ENCODE assay signal across 10 cellular contexts in genomic region chr1:115654663-115655306, GRCh38. TPM values are rescaled to one million over a fixed set of nuclear protein-coding genes. Genes with fewer than 3 reads are reported as not detected.
DNase-seq lines count a peak whose midpoint lies in the region; ATAC-seq, FAIRE-seq and TF ChIP-seq lines count a peak whose summit lies in the region.
"Had no signal": no experiment of that assay in that cellular context is flagged by ENCODE, and none has a peak within 500 bp of the region (broad histone marks: within the 10 kb centered on the region; RNA-seq: fewer than 3 reads in every experiment).

No MANE protein-coding gene starts in this region.

- TF ChIP-seq POLR2A in K562 (conservative IDR thresholded peaks at IDR 0.05) (no peak), tibial nerve (IDR thresholded peaks at IDR 0.05) (no peak)

- in situ Hi-C loops in K562 (cut with MboI), result no loop called here

- peak overlapping the region; percentile 61 for H3K4me2 ChIP-seq in K562 (ENCODE audit: insufficient read depth, low read length)

- DNase-seq in cardiac muscle cell (ENCODE audit: low read depth in 1 of 2, low spot score in 1 of 2) (peak in 1 of 2 donors; percentile 41), Right ventricle myocardium inferior (ENCODE audit: missing footprints) (no peak), K562 (ENCODE audit: extremely low read depth in 1 of 4, low spot score in 3 of 4) (peak in 2 of 4 experiments; percentile 36 to 40), kidney (no peak), tibial nerve (ENCODE audit: low spot score in 2 of 2) (no peak), GOT3 (lab: John Stamatoyannopoulos, UW) (no peak)
- DNase-seq: activated CD4-positive, alpha-beta memory T cell treated with anti-CD3 and anti-CD28 coated beads, Interleukin-2, amount 10 ng/mL, durations not matched to agents 7 days and 5 days had no signal

- peak overlapping the region; percentile 43 to 62 for H3K9ac ChIP-seq in K562 (ENCODE audit: insufficient read depth in 1 of 2, low read depth in 2 of 2, low read length in 2 of 2)
- no peak overlapping the region for H3K9ac ChIP-seq in kidney (ENCODE audit: low read length in 2 of 2)

- H3K27me3 ChIP-seq in cardiac muscle cell (no peaks in the 10 kb centered on the region), K562 (ENCODE audit: control insufficient read depth in 2 of 2, insufficient read depth in 2 of 2, low read length in 2 of 2) (no peaks in the 10 kb centered on the region), tibial nerve (no peaks in the 10 kb centered on the region)

- TF ChIP-seq EP300 in K562 (IDR thresholded peaks at IDR 0.05; ENCODE audit: low read length) (no peak), tibial nerve (IDR thresholded peaks at IDR 0.05) (no peak)

- peaks cover 67% of the 10 kb centered on the region for H3K79me2 ChIP-seq in K562 (ENCODE audit: control insufficient read depth, insufficient read depth, low read length)

- H3K27ac ChIP-seq in cardiac muscle cell, result peak overlapping the region; percentile 19
- peak overlapping the region; percentile 32 for H3K27ac ChIP-seq in K562 (ENCODE audit: extremely low read depth, low read depth, low read length)
- H3K27ac ChIP-seq in kidney (ENCODE audit: low read depth in 2 of 2, low read length in 2 of 2), result peak overlapping the region; percentile 3 to 32
- no peak overlapping the region for H3K27ac ChIP-seq in tibial nerve

- H3K4me3 ChIP-seq in cardiac muscle cell (no peak overlapping the region), K562 (no peak overlapping the region), kidney (ENCODE audit: low read length in 2 of 2) (no peak overlapping the region), tibial nerve (no peak overlapping the region)

- peaks cover 2% of the 10 kb centered on the region for H3K36me3 ChIP-seq in cardiac muscle cell
- H3K36me3 ChIP-seq in K562 (ENCODE audit: control insufficient read depth, insufficient read depth, low read length), result peaks cover 77% of the 10 kb centered on the region
- peaks cover 0 to 6% of the 10 kb centered on the region in 2 donors for H3K36me3 ChIP-seq in kidney (ENCODE audit: control insufficient read depth in 1 of 2, insufficient read depth in 2 of 2, low read length in 2 of 2)
- H3K36me3 ChIP-seq in tibial nerve, result peaks cover 0 to 29% (median 0%) of the 10 kb centered on the region in 3 donors

- H3K9me1 ChIP-seq in K562 (ENCODE audit: control insufficient read depth, insufficient read depth, low read length), result no peaks in the 10 kb centered on the region

- TF ChIP-seq CTCF in cardiac muscle cell (IDR thresholded peaks at IDR 0.05; ENCODE audit: low read depth, low read length) (no peak), K562 (IDR thresholded peaks at IDR 0.05 in 2 of 3, conservative IDR thresholded peaks at IDR 0.05 in 1 of 3; ENCODE audit: insufficient read depth in 2 of 3, low read depth in 1 of 3, low read length in 3 of 3) (no peak), kidney (IDR thresholded peaks at IDR 0.05; ENCODE audit: borderline replicate concordance, extremely low read depth, insufficient read depth) (no peak), tibial nerve (IDR thresholded peaks at IDR 0.05) (no peak)

- no peak for ATAC-seq in Right ventricle myocardium inferior
- peak; percentile 36 for ATAC-seq in K562
- no peak for ATAC-seq in GM19463 (IDR thresholded peaks at IDR 0.05; ENCODE audit: unreplicated experiment)
- no peak for ATAC-seq in HG03469 (IDR thresholded peaks at IDR 0.05; ENCODE audit: unreplicated experiment)
- ATAC-seq: HCT116 had no signal

- H3K9me3 ChIP-seq in cardiac muscle cell (ENCODE audit: low read depth), result no peaks in the 10 kb centered on the region
- H3K9me3 ChIP-seq in K562 (replicated peaks; ENCODE audit: control insufficient read depth, insufficient read depth, low read depth, low read length), result no peaks in the 10 kb centered on the region
- H3K9me3 ChIP-seq in kidney (ENCODE audit: control insufficient read depth in 1 of 2, low read length in 2 of 2), result no peaks in the 10 kb centered on the region
- H3K9me3 ChIP-seq in tibial nerve, result no peaks in the 10 kb centered on the region

- 40% methylated on average over 14 of the region's 14 CpGs for WGBS in K562 (ENCODE audit: insufficient coverage, low coverage, missing lambda C conversion rate)
- 39 to 46% methylated on average over 14 of the region's 14 CpGs for WGBS in tibial nerve, 2 donors

- H3K4me1 ChIP-seq in cardiac muscle cell (ENCODE audit: low read depth) (peaks cover 35% of the 10 kb centered on the region), K562 (replicated peaks in 1 of 2; ENCODE audit: control insufficient read depth in 2 of 2, insufficient read depth in 2 of 2, low read length in 2 of 2) (peaks cover 32 to 42% of the 10 kb centered on the region in 2 experiments), kidney (ENCODE audit: control insufficient read depth in 1 of 2, insufficient read depth in 1 of 2, low read depth in 1 of 2, low read length in 2 of 2) (peaks cover 3 to 27% of the 10 kb centered on the region in 2 donors), tibial nerve (peaks cover 0 to 23% (median 0%) of the 10 kb centered on the region in 4 donors)

- peak overlapping the region; percentile 51 for H2AFZ ChIP-seq in K562 (ENCODE audit: low read depth, low read length)

- no peak for TF ChIP-seq RAD21 in K562 (CRISPR knock-in tag; conservative IDR thresholded peaks at IDR 0.05 in 1 of 2, IDR thresholded peaks at IDR 0.05 in 1 of 2)

- intact Hi-C loops in Right ventricle myocardium inferior (cut with DNase I) (no loop called here), K562 (cut with micrococcal nuclease) (no loop called here), kidney (cut with DNase I) (no loop called here)

- BruUV-seq in K562 (replicated peaks; lab: Mats Ljungman, UMichigan), result no TSS peak

- CTCF ChIA-PET in K562 (lab: Yijun Ruan, JAX; ENCODE audit: low intra/inter-chr PET ratio), result no interaction called here

- FAIRE-seq in K562 (lab: Jason Lieb, UNC) (no peak), kidney (lab: Jason Lieb, UNC) (no peak)

- POLR2A ChIA-PET in K562 (lab: Yijun Ruan, JAX), result interaction anchor here (0.6 to 3.3 kb wide), 3 partner anchors 13 to 178 kb away, joined by 3 to 16 read pairs (median 8); partner anchors contain the start of gene VANGL1

- no peaks in the 10 kb centered on the region for H4K20me1 ChIP-seq in K562 (replicated peaks; ENCODE audit: control insufficient read depth, insufficient read depth, low read length)

TF ChIP-seq in K562, 482 proteins besides CTCF, POLR2A, EP300 and RAD21 (continues in another document):
- TF ChIP-seq RBM25 (IDR thresholded peaks at IDR 0.05; ENCODE audit: low read depth, low read length, severe bottlenecking), result peak; percentile 49
- TF ChIP-seq C11orf30 (IDR thresholded peaks at IDR 0.05; ENCODE audit: low read depth), result peak; percentile 64; the same call in 1 of the 2 replicates
- TF ChIP-seq ATF3 (IDR thresholded peaks at IDR 0.05), result peak; percentile 59
- no peak for TF ChIP-seq ATF3 (CRISPR knock-in tag; conservative IDR thresholded peaks at IDR 0.05)
- TF ChIP-seq SETDB1 (IDR thresholded peaks at IDR 0.05; ENCODE audit: low read length), result no peak
- TF ChIP-seq CTBP1 (IDR thresholded peaks at IDR 0.05; ENCODE audit: borderline replicate concordance), result 0 out of 2 replicates have a peak, but pooled peaks have one; percentile 9
- no peak for TF ChIP-seq ZNF57 (CRISPR knock-in tag; IDR thresholded peaks at IDR 0.05)
- 0 out of 2 replicates have a peak, but pooled peaks have one; percentile 16 for TF ChIP-seq ADNP (tag; IDR thresholded peaks at IDR 0.05)
- no peak for TF ChIP-seq CAMTA2 (CRISPR knock-in tag; conservative IDR thresholded peaks at IDR 0.05)
- no peak for TF ChIP-seq ARNT (IDR thresholded peaks at IDR 0.05)

RNA-seq across cellular contexts. Expression of gene VANGL1, which starts 13.0 kb away (rescaled TPM):
- total RNA-seq in cardiac muscle cell (8.1 and 10.5 TPM in 2 replicates), Right ventricle myocardium inferior (6.5 TPM), K562 (2014; rRNA removed) (5.9 and 9.2 TPM in 2 replicates), K562 (2014; rRNA removed; fragmentation: Illumina TruSeq; extraction: Trizol) (9.3 and 10.4 TPM in 2 replicates), K562 (2015; rRNA removed; fragmentation: Illumina TruSeq; extraction: Trizol) (9.4 and 10.3 TPM in 2 replicates), K562 (2021) (12.7 and 12.9 TPM in 2 replicates), kidney (12.3 TPM), tibial nerve (1 to 10 TPM; 4.5 to 8.8 (median 6.8) TPM)
- polyA plus RNA-seq in cardiac muscle cell (10.9 and 12.2 TPM in 2 replicates), K562 (2011; rRNA removed) (8.6 and 9.6 TPM in 2 replicates), K562 (2014; fragmentation: Illumina TruSeq; extraction: Trizol) (11.1 and 12.8 TPM in 2 replicates), K562 (2014; fragmentation: Nextera tagmentation; extraction: Ambion mirVana) (1 to 10 TPM in 1 of 2 experiments, under 1 TPM in 1; 0.90 to 1.2 TPM), K562 (2014; rRNA removed) (6.0 and 10.2 TPM in 2 replicates), kidney (ENCODE audit: insufficient read depth, low read depth, low replicate concordance) (2.7 TPM)
- total RNA-seq in K562 (2011; cell fraction: chromatin; rRNA removed; ENCODE audit: low replicate concordance), result 20.7 and 22.7 TPM in 2 replicates
- 13.6 and 15.0 TPM in 2 replicates for total RNA-seq in K562 (2011; cell fraction: nucleolus; rRNA removed)
- total RNA-seq in K562 (2011; cell fraction: nucleoplasm; rRNA removed), result 17.8 and 20.5 TPM in 2 replicates
- polyA plus RNA-seq in K562 (2011; cell fraction: cytosol; rRNA removed), result 10.2 and 10.6 TPM in 2 replicates
- 8.4 and 10.9 TPM in 2 replicates for polyA plus RNA-seq in K562 (2011; cell fraction: nucleus; rRNA removed)
- 8.2 and 9.1 TPM in 2 replicates for polyA plus RNA-seq in K562 (2012)
- 10.1 and 10.6 TPM in 2 replicates for polyA minus RNA-seq in K562 (2011; rRNA and poly(A)+ RNA removed)
- polyA minus RNA-seq in K562 (2011; cell fraction: cytosol; rRNA and poly(A)+ RNA removed), result 4.4 and 7.1 TPM in 2 replicates
- polyA minus RNA-seq in K562 (2011; cell fraction: nucleus; rRNA and poly(A)+ RNA removed), result 4.0 and 9.1 TPM in 2 replicates

Comparison
In these comparisons a context has a peak if more than half of its experiments do, and no peak if none do; other contexts are left out.
1. H3K27ac ChIP-seq: peak in cardiac muscle cell (single experiment), K562 (single experiment) and kidney (2 of 2); none in tibial nerve (0 of 4).
2. H3K9ac ChIP-seq: peak in K562 (2 of 2); none in kidney (0 of 2).